ENCODE assay signal across 1 cellular context in the genomic region with DNA sequence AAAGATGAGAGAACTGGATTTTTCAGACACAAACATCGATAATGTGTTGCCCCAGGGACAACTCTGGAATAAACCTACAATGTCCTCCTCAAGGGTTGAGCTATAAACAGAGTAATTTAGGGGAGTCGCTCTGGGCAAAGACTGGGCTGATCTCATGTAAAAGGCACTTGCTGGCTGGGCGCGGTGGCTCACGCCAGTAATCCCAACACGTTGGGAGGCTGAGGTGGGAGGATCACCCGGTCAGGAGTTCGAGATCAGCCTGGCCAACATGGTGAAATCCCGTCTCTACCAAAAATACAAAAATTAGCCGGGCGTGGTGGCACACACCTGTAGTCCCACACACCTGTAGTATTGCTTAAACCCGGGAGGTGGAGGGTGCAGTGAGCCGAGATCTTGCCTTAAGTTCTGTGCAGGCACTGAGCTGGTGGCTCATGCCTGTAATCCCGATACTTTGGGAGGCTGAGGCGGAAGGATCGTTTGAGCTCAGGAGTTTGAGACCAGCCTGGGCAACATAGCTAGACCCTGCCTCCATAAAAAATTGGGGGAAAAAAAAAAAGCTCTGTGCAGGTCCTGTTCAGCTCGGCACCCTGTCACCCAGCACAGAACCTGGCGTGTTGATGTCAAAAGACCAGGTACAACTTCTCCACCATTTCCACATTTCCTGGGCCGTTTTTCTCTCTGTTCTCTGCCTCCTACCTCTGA.
A peak's percentile ranks its signal among the peaks of the same experiment; 100 is the strongest.
TF ChIP-seq lines count a peak whose summit lies in the region.

No MANE protein-coding gene starts in this region.

TF ChIP-seq in K562, 482 proteins besides CTCF, POLR2A, EP300 and RAD21:
- 0 out of 2 replicates have a peak, but pooled peaks have one; percentile 27 for TF ChIP-seq RBFOX2 (IDR thresholded peaks at IDR 0.05; ENCODE audit: low read depth, low read length)
- no peak for TF ChIP-seq SUPT5H (IDR thresholded peaks at IDR 0.05)
- TF ChIP-seq POLR2G (IDR thresholded peaks at IDR 0.05; ENCODE audit: low read depth, low read length): no peak
- TF ChIP-seq ZNF121 (CRISPR knock-in tag; conservative IDR thresholded peaks at IDR 0.05): peak; percentile 70; the same call in 1 of the 2 replicates
- no peak for TF ChIP-seq ILK (tag; IDR thresholded peaks at IDR 0.05; ENCODE audit: borderline replicate concordance, low read depth)
